35 cellular contexts compared by ENCODE assay signal in the genomic region with DNA sequence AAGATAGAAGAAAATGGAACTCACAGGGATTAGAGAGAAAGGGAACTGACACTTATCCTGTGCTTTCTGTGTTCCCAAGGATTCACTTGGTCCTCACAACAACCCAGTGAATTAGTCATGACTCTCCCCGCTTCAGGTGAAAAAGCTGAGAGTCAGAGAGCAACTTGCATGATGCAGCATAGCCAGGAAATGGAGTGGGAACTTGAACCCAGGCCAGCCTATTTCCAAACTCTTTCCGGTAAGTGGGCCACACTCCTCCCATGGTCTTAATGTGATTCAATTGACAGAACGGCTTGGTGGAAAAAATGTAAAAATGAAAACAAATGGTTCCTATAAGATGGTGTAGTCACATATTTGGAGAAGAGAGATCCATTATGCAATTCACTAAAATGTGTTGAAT. TPM values are rescaled to one million over a fixed set of nuclear protein-coding genes. Genes with fewer than 3 reads are reported as not detected.
A peak's percentile ranks its signal among the peaks of the same experiment; 100 is the strongest.
DNase-seq lines count a peak whose midpoint lies in the region; ATAC-seq and TF ChIP-seq lines count a peak whose summit lies in the region.
"Had no signal": no experiment of that assay in that cellular context is flagged by ENCODE, and none has a peak within 500 bp of the region (broad histone marks: within the 10 kb centered on the region; RNA-seq: fewer than 3 reads in every experiment).

No MANE protein-coding gene starts in this region.

- H3K9me3 Mint-ChIP-seq in neural crest cell, result no peaks in the 10 kb centered on the region
- H3K9me3 Mint-ChIP-seq in activated T-cell treated with anti-CD3 and anti-CD28 coated beads, Interleukin-2, amount 50 U/mL, for 72 hours, result no peaks in the 10 kb centered on the region
- no peaks in the 10 kb centered on the region for H3K9me3 Mint-ChIP-seq in HFFc6
- H3K9me3 Mint-ChIP-seq: activated naive CD8-positive, alpha-beta T cell treated with anti-CD3 and anti-CD28 coated beads for 36 hours; CD8-positive, alpha-beta memory T cell; mesothelial cell of epicardium had no signal

- 48 to 60% methylated on average over 2 to 3 of the region's 3 CpGs for WGBS in gastroesophageal sphincter (ENCODE audit: low coverage in 1 of 2), 2 donors

- H3K4me3 ChIP-seq in cardiac fibroblast (replicated peaks in 1 of 2; ENCODE audit: low read depth in 2 of 2, low read length in 2 of 2), result no peak overlapping the region
- H3K4me3 ChIP-seq in gastroesophageal sphincter, result no peak overlapping the region
- H3K4me3 ChIP-seq: transverse colon had no signal

- H3K4me3 Mint-ChIP-seq in neural crest cell (no peak overlapping the region), HFFc6 (no peak overlapping the region)
- no peak overlapping the region for H3K4me3 Mint-ChIP-seq in activated T-cell treated with anti-CD3 and anti-CD28 coated beads, Interleukin-2, amount 50 U/mL, for 72 hours
- H3K4me3 Mint-ChIP-seq: activated naive CD8-positive, alpha-beta T cell treated with anti-CD3 and anti-CD28 coated beads for 36 hours; CD8-positive, alpha-beta memory T cell; mesothelial cell of epicardium had no signal

- no peaks in the 10 kb centered on the region for H3K9me3 ChIP-seq in gastroesophageal sphincter
- H3K9me3 ChIP-seq: BE2C, neutrophil, transverse colon had no signal

- DNase-seq in GM04504 (ENCODE audit: low read depth) (peak; percentile 19), cardiac fibroblast (ENCODE audit: low read depth in 2 of 2) (peak; percentile 78 to 81), neural crest cell (ENCODE audit: low read depth, low spot score) (no peak), SIG-M5 treated with dmso at 0.1 percent for 504 hours (lab: John Stamatoyannopoulos, UW; ENCODE audit: unreplicated experiment) (no peak), HFFc6 (no peak)
- DNase-seq in activated T-cell treated with anti-CD3 and anti-CD28 coated beads, Interleukin-2, amount 50 U/mL, for 72 hours, result no peak
- DNase-seq: ACHN; activated CD4-positive, alpha-beta T cell treated with anti-CD3 and anti-CD28 coated beads for 48 hours; activated effector memory CD4-positive, alpha-beta T cell treated with Interleukin-2 at 50 U/mL for 16 hours; activated naive CD8-positive, alpha-beta T cell treated with anti-CD3 and anti-CD28 coated beads for 36 hours; activated T-cell treated with anti-CD3 and anti-CD28 coated beads for 4 hours; aorta; BE2C; CD8-positive, alpha-beta memory T cell; central memory CD4-positive, alpha-beta T cell; cortex of kidney; DMS53; hypothalamus; Karpas-422; NCI-H1417 treated with DMSO at 0.1 percent for 48 hours; NCI-H345; NCI-H748 treated with DMSO at 0.1 percent for 48 hours; SHP77 treated with DMSO at 0.1 percent for 48 hours; stimulated activated CD4-positive, alpha-beta T cell treated with anti-CD3 and anti-CD28 coated beads, Interleukin-4, amount 100 ng/mL, for 24 hours; SW 1271; T-helper 9 cell; transverse colon; WERI-Rb-1 had no signal

- no peaks in the 10 kb centered on the region for H3K27me3 ChIP-seq in gastroesophageal sphincter
- H3K27me3 ChIP-seq: BE2C, neutrophil, transverse colon had no signal

- H3K27ac ChIP-seq in gastroesophageal sphincter, result peak overlapping the region in 1 of 4 donors; percentile 14
- H3K27ac ChIP-seq: neutrophil, transverse colon, WERI-Rb-1 had no signal

- peak; percentile 77 for ATAC-seq in gastroesophageal sphincter
- ATAC-seq in GM19324 (IDR thresholded peaks at IDR 0.05; ENCODE audit: low FRiP score, unreplicated experiment), result no peak
- no peak for ATAC-seq in activated T-cell treated with anti-CD3 and anti-CD28 coated beads, Interleukin-2, amount 50 U/mL, for 72 hours (replicated peaks in 1 of 2)
- ATAC-seq: esophagus mucosa, Panc1, sciatic nerve had no signal

- no peaks in the 10 kb centered on the region for H3K36me3 ChIP-seq in gastroesophageal sphincter
- H3K36me3 ChIP-seq: BE2C, neutrophil, transverse colon, WERI-Rb-1 had no signal

- peak overlapping the region; percentile 19 for H3K27ac Mint-ChIP-seq in neural crest cell (ENCODE audit: unreplicated experiment)
- H3K27ac Mint-ChIP-seq in activated T-cell treated with anti-CD3 and anti-CD28 coated beads, Interleukin-2, amount 50 U/mL, for 72 hours, result no peak overlapping the region
- H3K27ac Mint-ChIP-seq in HFFc6, result no peak overlapping the region
- H3K27ac Mint-ChIP-seq: activated naive CD8-positive, alpha-beta T cell treated with anti-CD3 and anti-CD28 coated beads for 36 hours; mesothelial cell of epicardium had no signal

- no peak for TF ChIP-seq POLR2A in gastroesophageal sphincter (IDR thresholded peaks at IDR 0.05)

- H3K4me1 Mint-ChIP-seq in neural crest cell (peaks cover 8% of the 10 kb centered on the region), HFFc6 (ENCODE audit: low read depth) (peaks cover 10% of the 10 kb centered on the region; the same call in 1 of the 2 replicates)
- peaks cover 10% of the 10 kb centered on the region for H3K4me1 Mint-ChIP-seq in activated T-cell treated with anti-CD3 and anti-CD28 coated beads, Interleukin-2, amount 50 U/mL, for 72 hours (ENCODE audit: low read depth)
- H3K4me1 Mint-ChIP-seq: mesothelial cell of epicardium had no signal

- no peak for TF ChIP-seq EP300 in gastroesophageal sphincter (IDR thresholded peaks at IDR 0.05)

- TF ChIP-seq CTCF in cardiac fibroblast (IDR thresholded peaks at IDR 0.05; ENCODE audit: low read depth, low read length), result no peak
- TF ChIP-seq CTCF in gastroesophageal sphincter (IDR thresholded peaks at IDR 0.05), result no peak
- TF ChIP-seq CTCF in neural crest cell (conservative IDR thresholded peaks at IDR 0.05), result no peak
- TF ChIP-seq CTCF in HFFc6 (IDR thresholded peaks at IDR 0.05), result no peak

- H3K36me3 Mint-ChIP-seq in neural crest cell (ENCODE audit: low read depth), result no peaks in the 10 kb centered on the region
- H3K36me3 Mint-ChIP-seq in activated T-cell treated with anti-CD3 and anti-CD28 coated beads, Interleukin-2, amount 50 U/mL, for 72 hours (ENCODE audit: insufficient read depth in 2 of 2), result no peaks in the 10 kb centered on the region
- H3K36me3 Mint-ChIP-seq in HFFc6 (ENCODE audit: low read depth), result no peaks in the 10 kb centered on the region
- H3K36me3 Mint-ChIP-seq: activated naive CD8-positive, alpha-beta T cell treated with anti-CD3 and anti-CD28 coated beads for 36 hours; CD8-positive, alpha-beta memory T cell; mesothelial cell of epicardium had no signal

- H3K4me1 ChIP-seq in gastroesophageal sphincter, result peaks cover 0 to 4% (median 0%) of the 10 kb centered on the region in 3 donors
- H3K4me1 ChIP-seq: BE2C had no signal

- H3K27me3 Mint-ChIP-seq in neural crest cell (ENCODE audit: low read depth) (no peaks in the 10 kb centered on the region), HFFc6 (ENCODE audit: insufficient read depth) (peaks cover 3% of the 10 kb centered on the region; the same call in 1 of the 2 replicates)
- no peaks in the 10 kb centered on the region for H3K27me3 Mint-ChIP-seq in activated T-cell treated with anti-CD3 and anti-CD28 coated beads, Interleukin-2, amount 50 U/mL, for 72 hours (ENCODE audit: low read depth)
- H3K27me3 Mint-ChIP-seq: activated naive CD8-positive, alpha-beta T cell treated with anti-CD3 and anti-CD28 coated beads for 36 hours; CD8-positive, alpha-beta memory T cell had no signal

RNA-seq across cellular contexts. Expression of a gene that starts 45.9 kb away (rescaled TPM):
- 10 to 100 TPM in 3 of 4 donors, 1 to 10 TPM in 1; 8.1 to 84.5 (median 17.4) TPM for total RNA-seq in gastroesophageal sphincter
- total RNA-seq in neural crest cell, result 90.2 and 94.4 TPM in 2 replicates
- 10 to 100 TPM; 46.7 to 62.2 TPM for total RNA-seq in activated T-cell treated with anti-CD3 and anti-CD28 coated beads, Interleukin-2, amount 50 U/mL, for 72 hours
- 100 to 1,000 TPM in 2 of 6 experiments, 10 to 100 TPM in 4; 86.0 to 106 (median 92.1) TPM for total RNA-seq in HFFc6 (2021; fragmentation: NEBNext Ultra II Directional; extraction: Animal tissue kit (Norgen Biotek cat#: 25700))

Comparison
In these comparisons a context has a peak if more than half of its experiments do, and no peak if none do; other contexts are left out.
1. DNase-seq: peak in GM04504 (single experiment) and cardiac fibroblast (2 of 2); none in neural crest cell (single experiment), SIG-M5 treated with dmso at 0.1 percent for 504 hours (single experiment), activated T-cell treated with anti-CD3 and anti-CD28 coated beads, Interleukin-2, amount 50 U/mL, for 72 hours (0 of 2) and HFFc6 (single experiment).